10 cellular contexts compared by ENCODE assay signal in the genomic region with DNA sequence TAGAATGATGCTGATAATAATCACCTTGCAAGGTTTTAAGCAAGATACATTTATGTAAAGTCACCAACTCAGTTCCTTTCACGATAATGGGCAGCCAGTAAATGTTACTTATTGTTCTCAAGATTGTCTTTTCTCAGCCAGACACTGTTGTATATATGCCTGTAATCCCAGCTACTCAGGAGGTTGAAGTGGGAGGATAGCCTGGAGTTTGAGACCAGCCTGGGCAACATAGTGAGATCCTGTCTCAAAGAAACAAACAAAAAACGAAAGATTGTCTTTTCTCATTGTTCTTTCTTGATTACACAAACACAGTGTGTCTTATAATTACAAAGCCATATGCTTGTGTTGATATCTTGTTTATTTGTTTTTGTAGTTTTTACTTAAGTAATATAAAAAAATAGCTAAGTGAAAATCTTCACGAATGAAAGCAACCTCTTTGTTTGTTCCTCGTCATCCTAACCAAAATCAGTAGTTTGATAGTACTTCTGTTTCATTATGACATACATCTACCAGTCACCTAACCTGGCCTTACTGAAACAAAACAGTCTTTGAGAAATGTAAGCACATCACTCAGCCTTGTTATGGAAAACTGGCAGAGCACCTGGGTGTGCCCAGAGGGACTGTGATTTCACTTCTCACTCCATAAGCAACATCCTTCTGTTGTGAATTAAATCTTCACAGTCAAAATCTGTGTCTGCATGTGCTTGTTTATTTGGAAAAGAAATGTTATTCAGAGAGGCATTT.
A peak's percentile ranks its signal among the peaks of the same experiment; 100 is the strongest.
DNase-seq lines count a peak whose midpoint lies in the region; ATAC-seq and TF ChIP-seq lines count a peak whose summit lies in the region.
"Had no signal": no experiment of that assay in that cellular context is flagged by ENCODE, and none has a peak within 500 bp of the region (broad histone marks: within the 10 kb centered on the region; RNA-seq: fewer than 3 reads in every experiment).

No MANE protein-coding gene starts in this region.

- DNase-seq in NCI-H748 (lab: John Stamatoyannopoulos, UW; ENCODE audit: unreplicated experiment) (peak; percentile 55), cortex of kidney (lab: John Stamatoyannopoulos, UW) (no peak), lower leg skin (ENCODE audit: low spot score in 2 of 2) (no peak), left ventricle myocardium inferior (no peak), islet precursor cell (no peak)
- DNase-seq: activated CD8-positive, alpha-beta T cell treated with anti-CD3 and anti-CD28 coated beads, Interleukin-2, amount 10 ng/mL, durations not matched to agents 7 days and 5 days had no signal

- no peaks in the 10 kb centered on the region for H3K36me3 ChIP-seq in left ventricle myocardium inferior

- intact Hi-C loops in lower leg skin (cut with DNase I; ENCODE audit: low total_unique reads) (no loop called here), left ventricle myocardium inferior (cut with micrococcal nuclease) (no loop called here)

- TF ChIP-seq POLR2A in lower leg skin (IDR thresholded peaks at IDR 0.05) = no peak

- no peak overlapping the region for H3K27ac ChIP-seq in left ventricle myocardium inferior (replicated peaks)

- H3K4me3 ChIP-seq in lower leg skin (ENCODE audit: low read depth, poor library complexity, severe bottlenecking) (no peak overlapping the region), left ventricle myocardium inferior (no peak overlapping the region)
- H3K4me3 ChIP-seq: lung had no signal

- H3K9me3 ChIP-seq in left ventricle myocardium inferior (replicated peaks) = no peaks in the 10 kb centered on the region

- peak; percentile 84 for ATAC-seq in GM18502 (IDR thresholded peaks at IDR 0.05; ENCODE audit: poor library complexity, unreplicated experiment)
- peak; percentile 79 for ATAC-seq in GM19463 (IDR thresholded peaks at IDR 0.05; ENCODE audit: unreplicated experiment)
- peak; percentile 51 for ATAC-seq in HG02970 (IDR thresholded peaks at IDR 0.05; ENCODE audit: low FRiP score, unreplicated experiment)
- ATAC-seq: activated CD8-positive, alpha-beta T cell treated with anti-CD3 and anti-CD28 coated beads, Interleukin-2, amount 10 ng/mL, durations not matched to agents 7 days and 5 days had no signal

- TF ChIP-seq CTCF in lower leg skin (IDR thresholded peaks at IDR 0.05) (no peak), left ventricle myocardium inferior (IDR thresholded peaks at IDR 0.05; ENCODE audit: borderline replicate concordance) (no peak)

- no peaks in the 10 kb centered on the region for H3K27me3 ChIP-seq in left ventricle myocardium inferior (ENCODE audit: low read depth)

- peaks cover 8% of the 10 kb centered on the region for H3K4me1 ChIP-seq in left ventricle myocardium inferior

- 61 to 65% methylated on average over 4 of the region's 4 CpGs for WGBS in lower leg skin, 2 donors
